ENCODE assay signal across 24 cellular contexts in the genomic region with DNA sequence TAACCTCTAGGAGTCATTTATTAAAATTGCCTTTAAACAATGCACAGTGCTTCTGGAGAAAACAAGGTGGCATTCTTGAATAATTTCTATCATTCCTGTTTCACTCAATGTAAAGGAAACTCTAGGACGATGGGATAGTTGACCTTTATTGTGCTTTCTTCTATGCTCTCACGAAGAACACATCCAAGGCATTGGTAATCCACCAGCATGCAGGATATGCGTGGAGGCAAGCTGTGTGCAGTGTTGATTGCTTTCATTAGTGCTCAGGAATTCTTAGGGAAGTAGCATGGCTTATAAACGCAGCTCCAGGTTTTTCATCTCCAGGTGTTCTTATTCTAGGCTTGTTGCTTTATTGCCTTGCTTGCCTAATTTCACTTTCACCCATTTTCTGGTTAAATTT. TPM values are rescaled to one million over a fixed set of nuclear protein-coding genes. Genes with fewer than 3 reads are reported as not detected.
A peak's percentile ranks its signal among the peaks of the same experiment; 100 is the strongest.
DNase-seq lines count a peak whose midpoint lies in the region; ATAC-seq, FAIRE-seq and TF ChIP-seq lines count a peak whose summit lies in the region.
"Had no signal": no experiment of that assay in that cellular context is flagged by ENCODE, and none has a peak within 500 bp of the region (broad histone marks: within the 10 kb centered on the region; RNA-seq: fewer than 3 reads in every experiment).

No MANE protein-coding gene starts in this region.

- H3K9me3 Mint-ChIP-seq in nephron progenitor cell: peaks cover 14% of the 10 kb centered on the region
- H3K9me3 Mint-ChIP-seq: CD8-positive, alpha-beta memory T cell; HFFc6 had no signal

- H3K4me2 ChIP-seq in IMR-90 (ENCODE audit: low read depth, low read length) (no peak overlapping the region), H1 (ENCODE audit: insufficient read depth in 1 of 2, low read depth in 2 of 2, low read length in 2 of 2) (no peak overlapping the region), osteoblast (ENCODE audit: insufficient read depth, low read length) (no peak overlapping the region)

- H4K5ac ChIP-seq in IMR-90 (ENCODE audit: low read depth, low read length): no peak overlapping the region
- no peak overlapping the region for H4K5ac ChIP-seq in H1 (ENCODE audit: insufficient read length, low read depth, low read length)

- H3K23ac ChIP-seq in IMR-90 (ENCODE audit: low read depth, low read length): no peak overlapping the region
- no peak overlapping the region for H3K23ac ChIP-seq in H1 (ENCODE audit: insufficient read length)

- H2BK20ac ChIP-seq in IMR-90 (ENCODE audit: low read depth, low read length): 0 out of 2 replicates have a peak overlapping the region, but pooled peaks have one; percentile 18
- H2BK20ac ChIP-seq in H1 (ENCODE audit: low read length): no peak overlapping the region

- CTCF ChIA-PET in IMR-90 (lab: Yijun Ruan, JAX): interaction anchor here (0.6 kb wide), 1 partner anchor 25 kb away, joined by 3 read pairs; no protein-coding TSS in a partner anchor
- CTCF ChIA-PET in H1 (lab: Charles Lee; ENCODE audit: partially characterized antibody): no interaction called here

- H3K18ac ChIP-seq in IMR-90 (ENCODE audit: low read depth, low read length) (no peak overlapping the region), H1 (ENCODE audit: extremely low read depth, low read length) (no peak overlapping the region)

- H2BK5ac ChIP-seq in IMR-90 (ENCODE audit: low read depth, low read length, poor library complexity, severe bottlenecking): no peak overlapping the region
- no peak overlapping the region for H2BK5ac ChIP-seq in H1 (ENCODE audit: low read depth, low read length)

- POLR2A ChIA-PET in IMR-90 (lab: Charles Lee; ENCODE audit: unreplicated experiment): no interaction called here
- POLR2A ChIA-PET in H1 (lab: Charles Lee; ENCODE audit: partially characterized antibody): no interaction called here

- peaks cover 4% of the 10 kb centered on the region for H3K36me3 Mint-ChIP-seq in nephron progenitor cell (ENCODE audit: low read depth)
- H3K36me3 Mint-ChIP-seq: CD4-positive, CD25-positive, alpha-beta regulatory T cell; CD8-positive, alpha-beta memory T cell had no signal

- H3K27ac ChIP-seq in IMR-90 (ENCODE audit: insufficient read depth, low read length) (no peak overlapping the region), H1 (ENCODE audit: low read depth, low read length) (no peak overlapping the region), iPS-20b (ENCODE audit: low read length) (peak overlapping the region; percentile 25), osteoblast (ENCODE audit: low read depth, low read length) (no peak overlapping the region)

- H3K4me1 ChIP-seq in IMR-90 (ENCODE audit: control insufficient read depth, insufficient read depth, low read length) (peaks cover 2% of the 10 kb centered on the region), H1 (replicated peaks in 1 of 4; ENCODE audit: control insufficient read depth in 3 of 4, insufficient read depth in 4 of 4, low read length in 3 of 4) (peaks cover 0 to 2% (median 0%) of the 10 kb centered on the region in 4 experiments; a peak in 1 of 7 replicates), iPS-20b (ENCODE audit: insufficient read depth, low read length) (peaks cover 16% of the 10 kb centered on the region), osteoblast (ENCODE audit: insufficient read depth, low read length) (peaks cover 3% of the 10 kb centered on the region)
- H3K4me1 ChIP-seq: BE2C had no signal

- no peak for TF ChIP-seq CTCF in IMR-90 (conservative IDR thresholded peaks at IDR 0.05; ENCODE audit: low read depth, low read length)
- TF ChIP-seq CTCF in H1 (IDR thresholded peaks at IDR 0.05; ENCODE audit: control extremely low read depth in 1 of 3, insufficient read depth in 1 of 3, low read depth in 1 of 3, low read length in 3 of 3): no peak
- no peak for TF ChIP-seq CTCF in osteoblast (IDR thresholded peaks at IDR 0.05; ENCODE audit: extremely low read depth, low read depth, low read length)
- TF ChIP-seq CTCF in nephron progenitor cell (IDR thresholded peaks at IDR 0.05): no peak

- H3K4me3 Mint-ChIP-seq in nephron progenitor cell: no peak overlapping the region
- H3K4me3 Mint-ChIP-seq: CD4-positive, CD25-positive, alpha-beta regulatory T cell; CD8-positive, alpha-beta memory T cell; HFFc6 had no signal

- H3K27me3 Mint-ChIP-seq in nephron progenitor cell (ENCODE audit: low read depth, poor library complexity): no peaks in the 10 kb centered on the region

- dilution Hi-C loops in IMR-90 (cut with HindIII; ENCODE audit: low sequenced_read_pairs, unreplicated experiment): no loop called here

- H3K4me3 ChIP-seq in IMR-90 (ENCODE audit: insufficient read depth, low read depth, low read length): no peak overlapping the region
- H3K4me3 ChIP-seq in H1 (ENCODE audit: extremely low read depth in 1 of 4, insufficient read depth in 2 of 4, low read depth in 3 of 4, low read length in 4 of 4): no peak overlapping the region
- H3K4me3 ChIP-seq in iPS-20b (ENCODE audit: low read length): no peak overlapping the region
- H3K4me3 ChIP-seq in osteoblast (ENCODE audit: insufficient read depth, low read length): no peak overlapping the region

- no peak overlapping the region for H3K9ac ChIP-seq in IMR-90 (ENCODE audit: low read depth, low read length)
- no peak overlapping the region for H3K9ac ChIP-seq in H1 (replicated peaks in 1 of 4; ENCODE audit: extremely low read depth in 1 of 4, low read depth in 3 of 4, low read length in 3 of 4)
- H3K9ac ChIP-seq in iPS-20b (ENCODE audit: low read depth, low read length): no peak overlapping the region

- H3K27me3 ChIP-seq in IMR-90 (ENCODE audit: control insufficient read depth, insufficient read depth, low read length): no peaks in the 10 kb centered on the region
- H3K27me3 ChIP-seq in H1 (replicated peaks in 1 of 4; ENCODE audit: control insufficient read depth in 3 of 4, extremely low read depth in 1 of 4, insufficient read depth in 3 of 4, low read length in 3 of 4): no peaks in the 10 kb centered on the region
- H3K27me3 ChIP-seq in iPS-20b (ENCODE audit: insufficient read depth, low read length): no peaks in the 10 kb centered on the region
- H3K27me3 ChIP-seq in osteoblast (ENCODE audit: insufficient read depth, low read length): no peaks in the 10 kb centered on the region
- H3K27me3 ChIP-seq: BE2C had no signal

- no peaks in the 10 kb centered on the region for H3K23me2 ChIP-seq in H1 (ENCODE audit: low read depth, low read length)

- H2AK5ac ChIP-seq in IMR-90 (ENCODE audit: low read depth, low read length) (no peak overlapping the region), H1 (ENCODE audit: low read depth, low read length) (no peak overlapping the region)

- H3K56ac ChIP-seq in IMR-90 (ENCODE audit: extremely low read depth, insufficient read depth, low read length) (no peak overlapping the region), H1 (replicated peaks; ENCODE audit: insufficient read length, low read depth, low read length) (no peak overlapping the region)

- H3K4ac ChIP-seq in IMR-90 (ENCODE audit: low read depth, low read length): no peak overlapping the region
- no peak overlapping the region for H3K4ac ChIP-seq in H1 (replicated peaks; ENCODE audit: insufficient read length, low read depth, low read length)

- H3K27ac Mint-ChIP-seq in nephron progenitor cell: no peak overlapping the region
- H3K27ac Mint-ChIP-seq: CD4-positive, CD25-positive, alpha-beta regulatory T cell; CD8-positive, alpha-beta memory T cell; HFFc6 had no signal

- H2BK120ac ChIP-seq in IMR-90 (ENCODE audit: low read depth, low read length) (no peak overlapping the region), H1 (replicated peaks; ENCODE audit: low read depth, low read length) (no peak overlapping the region)

- H2AK9ac ChIP-seq in IMR-90 (replicated peaks; ENCODE audit: low read depth, low read length, poor library complexity): no peak overlapping the region

- no peaks in the 10 kb centered on the region for H3K79me1 ChIP-seq in IMR-90 (ENCODE audit: low read depth in 1 of 2, low read length in 2 of 2)
- H3K79me1 ChIP-seq in H1 (ENCODE audit: low read depth, low read length): no peaks in the 10 kb centered on the region

- H4K91ac ChIP-seq in IMR-90 (ENCODE audit: insufficient read depth, low read depth, low read length) (no peak overlapping the region), H1 (replicated peaks; ENCODE audit: insufficient read length, low read length) (no peak overlapping the region)

- H3K4me1 Mint-ChIP-seq in nephron progenitor cell: no peaks in the 10 kb centered on the region
- H3K4me1 Mint-ChIP-seq: CD4-positive, CD25-positive, alpha-beta regulatory T cell; CD8-positive, alpha-beta memory T cell had no signal

- TF ChIP-seq RAD21 in IMR-90 (IDR thresholded peaks at IDR 0.05; ENCODE audit: low read length) (no peak), H1 (IDR thresholded peaks at IDR 0.05 in 1 of 2, conservative IDR thresholded peaks at IDR 0.05 in 1 of 2; ENCODE audit: low read depth in 2 of 2, low read length in 2 of 2) (no peak)

- no peak for DNase-seq in IMR-90
- no peak for DNase-seq in H1 (ENCODE audit: low read depth in 1 of 2, low spot score in 2 of 2)
- no peak for DNase-seq in osteoblast (ENCODE audit: insufficient read length, low spot score, missing footprints)
- no peak for DNase-seq in nephron progenitor cell
- DNase-seq in activated naive CD4-positive, alpha-beta T cell treated with anti-CD3 and anti-CD28 coated beads, Interleukin-2, amount 50 U/mL, for 16 hours: no peak
- no peak for DNase-seq in DMS53 treated with DMSO at 0.1 percent for 48 hours (lab: John Stamatoyannopoulos, UW; ENCODE audit: unreplicated experiment)
- DNase-seq: ACHN; BE2C; C1 segment of cervical spinal cord; CD4-positive, CD25-positive, alpha-beta regulatory T cell; CD8-positive, alpha-beta memory T cell; COR-L47; DMS 273 treated with DMSO at 0.1 percent for 48 hours; DMS53; H7; HFFc6 had no signal

- H2AFZ ChIP-seq in IMR-90 (replicated peaks; ENCODE audit: low read length, poor library complexity) (no peak overlapping the region), H1 (ENCODE audit: low read length) (no peak overlapping the region), osteoblast (ENCODE audit: low read length) (peak overlapping the region; percentile 48)

- no peak for TF ChIP-seq EP300 in H1 (IDR thresholded peaks at IDR 0.05; ENCODE audit: borderline replicate concordance in 1 of 2, low read depth in 2 of 2, low read length in 2 of 2)

- H4K20me1 ChIP-seq in IMR-90 (ENCODE audit: insufficient read depth, low read length): no peaks in the 10 kb centered on the region
- H4K20me1 ChIP-seq in H1 (replicated peaks in 1 of 2; ENCODE audit: control insufficient read depth in 1 of 2, insufficient read depth in 2 of 2, low read length in 2 of 2): no peaks in the 10 kb centered on the region
- H4K20me1 ChIP-seq in osteoblast (ENCODE audit: insufficient read depth, low read length): no peaks in the 10 kb centered on the region

- H3K14ac ChIP-seq in IMR-90 (replicated peaks; ENCODE audit: low read depth, low read length) (no peak overlapping the region), H1 (ENCODE audit: insufficient read length) (no peak overlapping the region)

- H3K36me3 ChIP-seq in IMR-90 (ENCODE audit: control insufficient read depth, insufficient read depth, low read length): no peaks in the 10 kb centered on the region
- H3K36me3 ChIP-seq in H1 (ENCODE audit: control insufficient read depth in 2 of 4, insufficient read depth in 4 of 4, low read length in 3 of 4): 0 out of 8 replicates have a peak, but pooled peaks cover 0 to 2% (median 0%) of the 10 kb centered on the region in 4 experiments
- H3K36me3 ChIP-seq in iPS-20b (ENCODE audit: insufficient read depth, low read depth, low read length): no peaks in the 10 kb centered on the region
- no peaks in the 10 kb centered on the region for H3K36me3 ChIP-seq in osteoblast (ENCODE audit: insufficient read depth, low read length)
- H3K36me3 ChIP-seq: BE2C had no signal

- H3K79me2 ChIP-seq in H1 (ENCODE audit: control insufficient read depth in 1 of 2, insufficient read depth in 2 of 2, low read length in 2 of 2) (no peaks in the 10 kb centered on the region), osteoblast (ENCODE audit: insufficient read depth, low read length) (no peaks in the 10 kb centered on the region)

- H2BK15ac ChIP-seq in IMR-90 (ENCODE audit: low read depth, low read length) (no peak overlapping the region), H1 (ENCODE audit: low read length) (no peak overlapping the region)

- H2BK12ac ChIP-seq in H1 (ENCODE audit: low read depth, low read length): no peak overlapping the region

- H4K8ac ChIP-seq in IMR-90 (ENCODE audit: low read depth in 2 of 2, low read length in 2 of 2): no peak overlapping the region
- H4K8ac ChIP-seq in H1 (ENCODE audit: extremely low read depth, insufficient read depth, low read length): no peak overlapping the region

- no peaks in the 10 kb centered on the region for H3K9me1 ChIP-seq in IMR-90 (ENCODE audit: insufficient read depth, low read length)

- in situ Hi-C loops in IMR-90 (cut with MboI; ENCODE audit: low sequenced_read_pairs): no loop called here

- 70% methylated on average over 2 of the region's 4 CpGs; no CpG with 5 or more reads in 1 of the 2 experiments for WGBS in IMR-90 (ENCODE audit: extremely low coverage in 2 of 2, insufficient read length in 1 of 2), 2 experiments
- WGBS in H1 (ENCODE audit: extremely low coverage in 1 of 2, insufficient coverage in 1 of 2, insufficient read length in 1 of 2, insufficient replicate concordance in 2 of 2, low coverage in 1 of 2, low lambda C conversion rate in 2 of 2, missing lambda C conversion rate in 1 of 2), 2 experiments: 48% methylated on average over 4 of the region's 4 CpGs; no CpG with 5 or more reads in 1 of the 2 experiments

- intact Hi-C loops in IMR-90 (cut with micrococcal nuclease): no loop called here

- no peaks in the 10 kb centered on the region for H3K9me3 ChIP-seq in IMR-90 (ENCODE audit: control insufficient read depth, insufficient read depth, low read length)
- peaks cover 12 to 16% of the 10 kb centered on the region in 2 experiments; a peak in 3 of 4 replicates for H3K9me3 ChIP-seq in H1 (ENCODE audit: insufficient read depth in 2 of 2, low read depth in 1 of 2, low read length in 1 of 2)
- H3K9me3 ChIP-seq in iPS-20b (ENCODE audit: insufficient read depth, low read depth, low read length): peaks cover 20% of the 10 kb centered on the region
- no peaks in the 10 kb centered on the region for H3K9me3 ChIP-seq in osteoblast (ENCODE audit: low read depth, low read length)
- H3K9me3 ChIP-seq: BE2C had no signal

- TF ChIP-seq POLR2A in IMR-90 (IDR thresholded peaks at IDR 0.05; ENCODE audit: low read depth, low read length) (no peak), H1 (IDR thresholded peaks at IDR 0.05; ENCODE audit: control extremely low read depth in 1 of 2, low read depth in 2 of 2, low read length in 2 of 2) (no peak)

- FAIRE-seq in H1 (lab: Jason Lieb, UNC): peak; percentile 77
- FAIRE-seq: A204.1, G401.6, GM12891, GM19239, HTR-8/SVneo had no signal

- no TSS peak for BruUV-seq in IMR-90 (replicated peaks; lab: Mats Ljungman, UMichigan)

- ATAC-seq in IMR-90 (ENCODE audit: low read depth): no peak
- no peak for ATAC-seq in HG02588 (IDR thresholded peaks at IDR 0.05; ENCODE audit: unreplicated experiment)
- ATAC-seq: HCT116 had no signal

RNA-seq across cellular contexts. Expression of a gene that starts 58.4 kb away (rescaled TPM):
- 11.5 and 12.5 TPM in 2 replicates for total RNA-seq in IMR-90 (2012; rRNA removed)
- 7.7 and 8.3 TPM in 2 replicates for polyA plus RNA-seq in IMR-90 (2012; rRNA removed)
- 4.0 and 7.0 TPM in 2 replicates for polyA plus RNA-seq in IMR-90 (2012; cell fraction: cytosol; rRNA removed)
- polyA plus RNA-seq in IMR-90 (2012; cell fraction: nucleus; rRNA removed; ENCODE audit: low replicate concordance): 2.8 and 3.3 TPM in 2 replicates
- total RNA-seq in H1 (2021; fragmentation: NEBNext Ultra II Directional; extraction: Animal tissue kit (Norgen Biotek cat#: 25700)): not detected in 2 replicates
- 0.03 TPM in 2 replicates for polyA plus RNA-seq in H1 (2011; rRNA removed)
- not detected for polyA plus RNA-seq in H1 (2011; cell fraction: cytosol; rRNA removed)
- not detected for polyA plus RNA-seq in H1 (2011; cell fraction: nucleus; rRNA removed)
- polyA plus RNA-seq in H1 (2012, experiment 1 of 2): 0.07 TPM in 1 of 4 replicates, not detected in the others
- polyA plus RNA-seq in H1 (2012, experiment 2 of 2): not detected
- 0.02 TPM for polyA plus RNA-seq in H1 (2013, experiment 1 of 2)
- polyA plus RNA-seq in H1 (2013, experiment 2 of 2): 0.02 TPM
- polyA minus RNA-seq in H1 (2011; rRNA and poly(A)+ RNA removed): 0.13 TPM in 1 of 2 replicates, not detected in the other
- not detected for polyA minus RNA-seq in H1 (2011; cell fraction: cytosol; rRNA and poly(A)+ RNA removed)
- not detected for polyA minus RNA-seq in H1 (2011; cell fraction: nucleus; rRNA and poly(A)+ RNA removed)
- total RNA-seq in osteoblast: 1.2 and 1.8 TPM in 2 replicates
- total RNA-seq: CD8-positive, alpha-beta memory T cell had no signal
- polyA plus RNA-seq: CD4-positive, CD25-positive, alpha-beta regulatory T cell; CD8-positive, alpha-beta memory T cell had no signal
